9 cellular contexts compared by ENCODE assay signal in genomic region chr9:109320338-109320733, GRCh38. TPM values are rescaled to one million over a fixed set of nuclear protein-coding genes. Genes with fewer than 3 reads are reported as not detected.
DNase-seq lines count a peak whose midpoint lies in the region; ATAC-seq lines count a peak whose summit lies in the region.
"Had no signal": no experiment of that assay in that cellular context is flagged by ENCODE, and none has a peak within 500 bp of the region (broad histone marks: within the 10 kb centered on the region; RNA-seq: fewer than 3 reads in every experiment).

No MANE protein-coding gene starts in this region.

- peak; percentile 63 for DNase-seq in NCI-H748 (lab: John Stamatoyannopoulos, UW; ENCODE audit: unreplicated experiment)
- DNase-seq in NCI-H748 treated with DMSO at 0.1 percent for 48 hours (lab: John Stamatoyannopoulos, UW), result no peak
- peak; percentile 76 for DNase-seq in H7
- DNase-seq in MG63, result peak; percentile 20
- DNase-seq in iPS DF 6.9 (ENCODE audit: low read depth, low spot score), result no peak
- DNase-seq in activated CD4-positive, CD25-positive, alpha-beta regulatory T cell (lab: John Stamatoyannopoulos, UW), result no peak
- DNase-seq in dedifferentiated amniotic fluid mesenchymal stem cell (ENCODE audit: extremely low spot score), result no peak

- no CpG with 5 or more reads among the region's 75 CpGs for WGBS in iPS DF 6.9 (ENCODE audit: insufficient coverage, insufficient read length)

- ATAC-seq in GM18873 (IDR thresholded peaks at IDR 0.05; ENCODE audit: low FRiP score, unreplicated experiment), result no peak

- peaks cover 10% of the 10 kb centered on the region for H3K4me1 ChIP-seq in iPS DF 6.9 (ENCODE audit: control insufficient read depth, insufficient read depth, low read length)

- H3K27ac ChIP-seq in iPS DF 6.9 (ENCODE audit: low read length), result no peak overlapping the region

- H3K4me3 ChIP-seq in H7 (ENCODE audit: insufficient read depth, low read depth, low read length) (peak overlapping the region; percentile 80), MG63 (no peak overlapping the region), iPS DF 6.9 (ENCODE audit: low read length) (peak overlapping the region; percentile 97; the same call in 1 of the 2 replicates)

- H3K9me3 ChIP-seq in MG63 (no peaks in the 10 kb centered on the region), iPS DF 6.9 (ENCODE audit: control insufficient read depth, insufficient read depth, low read length) (no peaks in the 10 kb centered on the region)
- H3K9me3 ChIP-seq: heart right ventricle had no signal

- H3K27me3 ChIP-seq in H7 (ENCODE audit: control insufficient read depth, insufficient read depth, low read length), result peaks cover 9% of the 10 kb centered on the region
- no peaks in the 10 kb centered on the region for H3K27me3 ChIP-seq in MG63
- no peaks in the 10 kb centered on the region for H3K27me3 ChIP-seq in iPS DF 6.9 (ENCODE audit: control insufficient read depth, insufficient read depth, low read length)

- H3K36me3 ChIP-seq in H7 (replicated peaks; ENCODE audit: control insufficient read depth, insufficient read depth, low read length) (no peaks in the 10 kb centered on the region), MG63 (no peaks in the 10 kb centered on the region), iPS DF 6.9 (ENCODE audit: control insufficient read depth, insufficient read depth, low read length) (no peaks in the 10 kb centered on the region)
- H3K36me3 ChIP-seq: heart right ventricle had no signal

RNA-seq across cellular contexts. Expression of gene EPB41L4B, which starts 0.5 kb away (rescaled TPM):
- 9.1 and 11.8 TPM in 2 replicates for total RNA-seq in H7 (2014; rRNA removed; shearing (Covaris generic))
- 2.0 and 3.1 TPM in 2 replicates for total RNA-seq in MG63 (2014; rRNA removed; shearing (Covaris generic); ENCODE audit: low replicate concordance)

Comparison
In these comparisons a context has a peak if more than half of its experiments do, and no peak if none do; other contexts are left out.
1. DNase-seq: peak in NCI-H748 (single experiment), H7 (single experiment) and MG63 (single experiment); none in NCI-H748 treated with DMSO at 0.1 percent for 48 hours (single experiment), iPS DF 6.9 (single experiment), activated CD4-positive, CD25-positive, alpha-beta regulatory T cell (0 of 4) and dedifferentiated amniotic fluid mesenchymal stem cell (single experiment).